In the genomic region with DNA sequence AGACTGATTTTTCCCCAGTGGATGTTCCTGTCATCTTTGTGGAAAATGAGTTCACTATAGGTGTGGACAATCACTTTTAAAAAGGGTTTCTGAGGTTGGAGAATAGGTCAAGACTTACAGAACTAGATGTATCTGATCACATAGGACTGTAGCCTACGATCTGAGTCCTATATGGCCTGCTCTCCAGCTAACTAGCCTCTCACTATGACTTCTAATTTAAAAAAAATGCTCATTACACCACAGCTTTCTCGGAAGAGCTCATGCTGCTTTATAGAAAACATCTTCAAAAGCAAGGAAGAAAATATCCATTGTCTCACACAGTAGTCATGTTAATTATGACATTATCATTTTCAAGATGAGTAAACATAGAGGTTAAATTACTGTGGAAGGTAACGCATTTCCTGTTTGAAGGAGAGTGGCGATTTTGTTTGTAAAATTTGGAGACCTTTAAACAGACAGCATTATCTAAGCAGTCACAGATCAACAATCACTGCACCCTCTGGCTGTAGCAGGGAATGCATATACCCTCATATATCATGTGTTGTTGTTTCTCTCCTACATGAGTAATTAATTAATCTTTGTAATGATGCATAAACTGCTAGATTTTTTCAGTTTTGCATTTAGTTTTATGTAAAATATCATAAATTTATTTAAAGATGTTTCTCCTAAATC, we compare ENCODE assay signal across 19 cellular contexts.
DNase-seq lines count a peak whose midpoint lies in the region; ATAC-seq, FAIRE-seq and TF ChIP-seq lines count a peak whose summit lies in the region.
"Had no signal": no experiment of that assay in that cellular context is flagged by ENCODE, and none has a peak within 500 bp of the region (broad histone marks: within the 10 kb centered on the region; RNA-seq: fewer than 3 reads in every experiment).

No MANE protein-coding gene starts in this region.

- H3K27me3 ChIP-seq in H9 (ENCODE audit: insufficient read depth, low read length) (no peaks in the 10 kb centered on the region), GM12878 (replicated peaks in 1 of 2; ENCODE audit: control insufficient read depth in 2 of 2, insufficient read depth in 2 of 2, low read length in 1 of 2) (no peaks in the 10 kb centered on the region), esophagus squamous epithelium (no peaks in the 10 kb centered on the region)
- H3K27me3 ChIP-seq: BLaER1 had no signal

- H4K5ac ChIP-seq in H9 (ENCODE audit: insufficient read length, low read depth, low read length) = no peak overlapping the region

- peaks cover 0 to 2% of the 10 kb centered on the region in 2 experiments; a peak in 2 of 5 replicates for H3K9me3 Mint-ChIP-seq in H9
- H3K9me3 Mint-ChIP-seq in endothelial cell (ENCODE audit: unreplicated experiment) = no peaks in the 10 kb centered on the region

- H2BK15ac ChIP-seq in H9 (ENCODE audit: low read depth, low read length) = no peak overlapping the region

- H2BK5ac ChIP-seq in H9 (ENCODE audit: insufficient read length, low read length) = no peak overlapping the region

- H3K9ac ChIP-seq in H9 (ENCODE audit: extremely low read depth, insufficient read length, low read length) (no peak overlapping the region), GM12878 (ENCODE audit: control insufficient read depth, insufficient read depth, low read length) (no peak overlapping the region)
- H3K9ac ChIP-seq: BLaER1, GM23248 had no signal

- no peak overlapping the region for H3T11ph ChIP-seq in H9 (ENCODE audit: low read length)

- H2BK20ac ChIP-seq in H9 (ENCODE audit: low read depth, low read length, poor library complexity, severe bottlenecking) = no peak overlapping the region

- no peak overlapping the region for H2AK5ac ChIP-seq in H9 (ENCODE audit: insufficient read length, low read length)

- no CpG with 5 or more reads among the region's 4 CpGs for WGBS in H9 (ENCODE audit: extremely low coverage, insufficient read length, low lambda C conversion rate)
- WGBS in GM12878 (ENCODE audit: insufficient coverage, insufficient replicate concordance, low lambda C conversion rate, missing lambda C conversion rate) = 28% methylated on average over 4 of the region's 4 CpGs
- 35 to 49% methylated on average over 4 of the region's 4 CpGs for WGBS in esophagus squamous epithelium, 2 donors

- no peak overlapping the region for H4K91ac ChIP-seq in H9 (ENCODE audit: insufficient read length, low read depth, low read length)

- TF ChIP-seq POLR2A in GM12878 (IDR thresholded peaks at IDR 0.05; ENCODE audit: low read depth, low read length) (no peak), esophagus squamous epithelium (IDR thresholded peaks at IDR 0.05) (no peak)

- CTCF ChIA-PET in GM12878 (lab: Yijun Ruan, JAX) = interaction anchor here (1.4 kb wide), 1 partner anchor 9 kb away, joined by 3 read pairs; no protein-coding TSS in a partner anchor

- ATAC-seq in GM12878 = peak; percentile 86
- ATAC-seq: K562 had no signal

- H2BK120ac ChIP-seq in H9 (ENCODE audit: low read depth, low read length, poor library complexity, severe bottlenecking) = no peak overlapping the region

- TF ChIP-seq CTCF in H9 (conservative IDR thresholded peaks at IDR 0.05) (peak; percentile 30; the same call in 1 of the 3 replicates), GM12878 (IDR thresholded peaks at IDR 0.05 in 2 of 3, conservative IDR thresholded peaks at IDR 0.05 in 1 of 3; ENCODE audit: control insufficient read depth in 2 of 3, extremely low read depth in 1 of 3, insufficient read depth in 1 of 3, low read depth in 3 of 3, low read length in 3 of 3) (no peak), esophagus squamous epithelium (IDR thresholded peaks at IDR 0.05) (no peak), GM20000 (IDR thresholded peaks at IDR 0.05; ENCODE audit: extremely low read depth, missing control alignments) (no peak), endothelial cell (IDR thresholded peaks at IDR 0.05; ENCODE audit: unreplicated experiment) (no peak)

- FAIRE-seq in GM12878 (lab: Jason Lieb, UNC) = no peak
- FAIRE-seq: K562 had no signal

- H4K8ac ChIP-seq in H9 (replicated peaks; ENCODE audit: insufficient read length, low read depth, low read length) = no peak overlapping the region

- H3K4me3 Mint-ChIP-seq in H9 (peak overlapping the region in 1 of 2 experiments; percentile 34; a peak in 1 of 5 replicates), endothelial cell (ENCODE audit: unreplicated experiment) (no peak overlapping the region)
- H3K4me3 Mint-ChIP-seq: CD14-positive monocyte; CD4-positive, alpha-beta memory T cell had no signal

- H4K20me1 ChIP-seq in H9 (ENCODE audit: control insufficient read depth, insufficient read depth, insufficient read length) (no peaks in the 10 kb centered on the region), GM12878 (ENCODE audit: control insufficient read depth, insufficient read depth) (no peaks in the 10 kb centered on the region)
- H4K20me1 ChIP-seq: BLaER1 had no signal

- H3K27ac ChIP-seq in H9 (ENCODE audit: insufficient read length, low read depth, low read length) = no peak overlapping the region
- no peak overlapping the region for H3K27ac ChIP-seq in GM12878 (ENCODE audit: control insufficient read depth, insufficient read depth)
- H3K27ac ChIP-seq in esophagus squamous epithelium = no peak overlapping the region
- H3K27ac ChIP-seq: BLaER1, GM23248 had no signal

- no peak for TF ChIP-seq EP300 in GM12878 (IDR thresholded peaks at IDR 0.05; ENCODE audit: borderline replicate concordance in 1 of 2, control insufficient read depth in 1 of 2, low read depth in 2 of 2, low read length in 2 of 2)

- H2AFZ ChIP-seq in H9 (ENCODE audit: low read length) (no peak overlapping the region), GM12878 (ENCODE audit: control insufficient read depth, low read depth, low read length) (no peak overlapping the region)
- H2AFZ ChIP-seq: GM23248 had no signal

- H3K36me3 ChIP-seq in GM12878 (ENCODE audit: control insufficient read depth in 2 of 2, insufficient read depth in 2 of 2, low read length in 1 of 2) = no peaks in the 10 kb centered on the region
- no peaks in the 10 kb centered on the region for H3K36me3 ChIP-seq in esophagus squamous epithelium
- H3K36me3 ChIP-seq: BLaER1 had no signal

- H3K4me1 ChIP-seq in H9 (ENCODE audit: insufficient read depth, low read length) = peaks cover 4% of the 10 kb centered on the region; the same call in 1 of the 2 replicates
- H3K4me1 ChIP-seq in GM12878 (ENCODE audit: control insufficient read depth, insufficient read depth, low read length) = no peaks in the 10 kb centered on the region
- H3K4me1 ChIP-seq in esophagus squamous epithelium = no peaks in the 10 kb centered on the region
- H3K4me1 ChIP-seq: BLaER1 had no signal

- SMC1A ChIA-PET in GM12878 (lab: Charles Lee; ENCODE audit: uncharacterized antibody, unreplicated experiment) = interaction anchor here (1.5 to 2.6 kb wide), 2 partner anchors 9 kb away, joined by 3 to 10 read pairs; no protein-coding TSS in a partner anchor

- TF ChIP-seq RAD21 in GM12878 (IDR thresholded peaks at IDR 0.05; ENCODE audit: insufficient read depth, low read depth, low read length) = no peak

- DNase-seq in H9 = no peak
- DNase-seq in GM12878 (ENCODE audit: low read depth, low spot score) = no peak
- DNase-seq in iPS DF 4.7 (ENCODE audit: extremely low read depth, low spot score) = peak; percentile 16
- DNase-seq in iPS-NIHi7 (ENCODE audit: extremely low spot score) = peak; percentile 11
- no peak for DNase-seq in esophagus squamous epithelium (lab: John Stamatoyannopoulos, UW)
- no peak for DNase-seq in GM20000 (ENCODE audit: low spot score)
- DNase-seq in EL = no peak
- no peak for DNase-seq in endothelial cell (ENCODE audit: low spot score)
- DNase-seq: 8988T; CD4-positive, alpha-beta memory T cell; DMS153; DMS79; GF-D8; GM23248; H7; IMR-90 had no signal

- H3K27ac Mint-ChIP-seq in H9 (peak overlapping the region in 2 of 3 experiments; percentile 42 to 69; a peak in 3 of 7 replicates), endothelial cell (ENCODE audit: unreplicated experiment) (no peak overlapping the region)
- H3K27ac Mint-ChIP-seq: CD14-positive monocyte; CD4-positive, alpha-beta memory T cell had no signal

- no peak overlapping the region for H3K18ac ChIP-seq in H9 (ENCODE audit: insufficient read length, low read depth, low read length)

- no peak overlapping the region for H3K23ac ChIP-seq in H9 (ENCODE audit: insufficient read length, low read depth, low read length)

- POLR2A ChIA-PET in GM12878 (lab: Charles Lee) = no interaction called here

- H3K4me3 ChIP-seq in GM12878 (no peak overlapping the region), esophagus squamous epithelium (no peak overlapping the region)
- H3K4me3 ChIP-seq: BLaER1, GM23248, K562 had no signal

- in situ Hi-C loops in GM12878 (cut with MboI) = no loop called here

- H3K79me1 ChIP-seq in H9 (ENCODE audit: insufficient read depth, low read depth, low read length, poor library complexity, severe bottlenecking) = no peaks in the 10 kb centered on the region

- H3K4me2 ChIP-seq in H9 (ENCODE audit: insufficient read depth, insufficient read length, low read length) = no peak overlapping the region
- no peak overlapping the region for H3K4me2 ChIP-seq in GM12878 (ENCODE audit: control insufficient read depth, insufficient read depth)
- H3K4me2 ChIP-seq: BLaER1 had no signal

- H3K4ac ChIP-seq in H9 (ENCODE audit: low read depth, low read length) = no peak overlapping the region

- H3K23me2 ChIP-seq in H9 (ENCODE audit: insufficient read length, low read depth, low read length, poor library complexity, severe bottlenecking) = no peaks in the 10 kb centered on the region

- RAD21 ChIA-PET in GM12878 (lab: Charles Lee; ENCODE audit: unreplicated experiment) = no interaction called here

- no peak overlapping the region for H3K14ac ChIP-seq in H9 (ENCODE audit: insufficient read depth, low read length)

- H3K79me2 ChIP-seq in H9 (ENCODE audit: insufficient read depth, low read length) (no peaks in the 10 kb centered on the region), GM12878 (ENCODE audit: control insufficient read depth, insufficient read depth, low read length) (no peaks in the 10 kb centered on the region)

- no peaks in the 10 kb centered on the region for H3K27me3 Mint-ChIP-seq in H9 (ENCODE audit: low read depth)
- H3K27me3 Mint-ChIP-seq in endothelial cell (ENCODE audit: unreplicated experiment) = no peaks in the 10 kb centered on the region
- H3K27me3 Mint-ChIP-seq: CD4-positive, alpha-beta memory T cell had no signal

- BruUV-seq in GM12878 (replicated peaks; lab: Mats Ljungman, UMichigan) = no TSS peak

- H3K36me3 Mint-ChIP-seq in H9 (ENCODE audit: insufficient read depth in 1 of 3, low read depth in 3 of 3) = peaks cover 0 to 8% (median 1%) of the 10 kb centered on the region in 3 experiments; a peak in 4 of 7 replicates
- H3K36me3 Mint-ChIP-seq in endothelial cell (ENCODE audit: low read depth, unreplicated experiment) = no peaks in the 10 kb centered on the region
- H3K36me3 Mint-ChIP-seq: CD14-positive monocyte; CD4-positive, alpha-beta memory T cell had no signal

- intact Hi-C loops in GM12878 (cut with micrococcal nuclease; ENCODE audit: unreplicated experiment) (no loop called here), esophagus squamous epithelium (cut with DNase I) (no loop called here)

- H3K9me3 ChIP-seq in H9 (ENCODE audit: control insufficient read depth, low read depth, low read length) = no peaks in the 10 kb centered on the region
- H3K9me3 ChIP-seq in GM12878 (replicated peaks; ENCODE audit: control insufficient read depth, insufficient read depth, low read length) = no peaks in the 10 kb centered on the region
- no peaks in the 10 kb centered on the region for H3K9me3 ChIP-seq in esophagus squamous epithelium
- H3K9me3 ChIP-seq: BLaER1 had no signal

- no peak overlapping the region for H2BK12ac ChIP-seq in H9 (ENCODE audit: insufficient read length, low read depth, low read length)

- H3K4me1 Mint-ChIP-seq in H9 (peaks cover 24 to 31% of the 10 kb centered on the region in 2 experiments), endothelial cell (ENCODE audit: unreplicated experiment) (no peaks in the 10 kb centered on the region)
- H3K4me1 Mint-ChIP-seq: CD14-positive monocyte; CD4-positive, alpha-beta memory T cell had no signal

- no peak overlapping the region for H3K56ac ChIP-seq in H9 (ENCODE audit: insufficient read length, low read depth, low read length)

Comparison
In these comparisons a context has a peak if more than half of its experiments do, and no peak if none do; other contexts are left out.
1. DNase-seq: peak in iPS DF 4.7 (single experiment) and iPS-NIHi7 (single experiment); none in H9 (single experiment), GM12878 (single experiment), esophagus squamous epithelium (single experiment), GM20000 (single experiment), EL (single experiment) and endothelial cell (single experiment).